ENCODE assay signal across 11 cellular contexts in genomic region chr6:157143885-157144795, GRCh38.
DNase-seq lines count a peak whose midpoint lies in the region; ATAC-seq and TF ChIP-seq lines count a peak whose summit lies in the region.
"Had no signal": no experiment of that assay in that cellular context is flagged by ENCODE, and none has a peak within 500 bp of the region (broad histone marks: within the 10 kb centered on the region; RNA-seq: fewer than 3 reads in every experiment).

No MANE protein-coding gene starts in this region.

- no peak for ATAC-seq in GM21619 (IDR thresholded peaks at IDR 0.05; ENCODE audit: unreplicated experiment)
- no peak for ATAC-seq in stimulated activated naive CD8-positive, alpha-beta T cell treated with anti-CD3 and anti-CD28 coated beads, Interleukin-15, Interleukin-2, amounts not matched to agents 100 U/mL and 50 U/mL, for 24 hours

- no peaks in the 10 kb centered on the region for H3K79me2 ChIP-seq in OCI-LY7 (ENCODE audit: insufficient read depth, low read depth, low read length)

- no peak overlapping the region for H2AFZ ChIP-seq in OCI-LY7 (ENCODE audit: low read length)

- no peak for TF ChIP-seq CTCF in OCI-LY7 (conservative IDR thresholded peaks at IDR 0.05; ENCODE audit: low read length)
- no peak for TF ChIP-seq CTCF in choroid plexus epithelial cell (conservative IDR thresholded peaks at IDR 0.05; ENCODE audit: low read depth, low read length)

- H3K27ac ChIP-seq in OCI-LY7 (ENCODE audit: low read depth, low read length, poor library complexity, severe bottlenecking) (no peak overlapping the region), stomach smooth muscle (ENCODE audit: low read length) (peak overlapping the region; percentile 18)

- H3K9me3 ChIP-seq in OCI-LY7 (ENCODE audit: low read length) (no peaks in the 10 kb centered on the region), stomach smooth muscle (ENCODE audit: control insufficient read depth in 2 of 2, low read length in 2 of 2) (no peaks in the 10 kb centered on the region)

- H3K4me3 ChIP-seq in OCI-LY7 (ENCODE audit: low read depth, low read length, poor library complexity, severe bottlenecking) (no peak overlapping the region), choroid plexus epithelial cell (ENCODE audit: low read depth, low read length) (peak overlapping the region; percentile 27), stomach smooth muscle (ENCODE audit: low read length in 2 of 2) (peak overlapping the region in 1 of 2 donors; percentile 0)

- H3K4me1 ChIP-seq in OCI-LY7 (ENCODE audit: insufficient read depth, low read length, poor library complexity, severe bottlenecking) (no peaks in the 10 kb centered on the region), stomach smooth muscle (ENCODE audit: control insufficient read depth, insufficient read depth, low read length) (peaks cover 38% of the 10 kb centered on the region)

- no peak overlapping the region for H3K9ac ChIP-seq in stomach smooth muscle (ENCODE audit: low read length in 2 of 2)

- DNase-seq in OCI-LY7 (ENCODE audit: low spot score): no peak
- peak; percentile 55 for DNase-seq in choroid plexus epithelial cell (ENCODE audit: low read depth)
- DNase-seq in iris pigment epithelial cell (ENCODE audit: low read depth): peak; percentile 55
- DNase-seq in stimulated activated naive CD8-positive, alpha-beta T cell treated with anti-CD3 and anti-CD28 coated beads, Interleukin-15, Interleukin-2, amounts not matched to agents 100 U/mL and 50 U/mL, for 24 hours: no peak
- DNase-seq in OCI-M1 (lab: John Stamatoyannopoulos, UW): no peak
- no peak for DNase-seq in HT-29 (ENCODE audit: low spot score)
- DNase-seq: activated CD4-positive, CD25-positive, alpha-beta regulatory T cell; NCI-H510A treated with DMSO at 0.1 percent for 48 hours; SHP77 had no signal

- H3K27me3 ChIP-seq in stomach smooth muscle (ENCODE audit: control insufficient read depth in 1 of 2, insufficient read depth in 2 of 2, low read length in 2 of 2): no peaks in the 10 kb centered on the region

- no peaks in the 10 kb centered on the region for H3K9me2 ChIP-seq in OCI-LY7 (ENCODE audit: insufficient read depth, low read length)

- CTCF ChIA-PET in OCI-LY7 (lab: Charles Lee; ENCODE audit: unreplicated experiment): no interaction called here

- intact Hi-C loops in OCI-LY7 (cut with micrococcal nuclease; ENCODE audit: unreplicated experiment): no loop called here

- BruUV-seq in OCI-LY7 (replicated peaks; lab: Mats Ljungman, UMichigan): TSS peak; percentile 6

- POLR2A ChIA-PET in OCI-LY7 (lab: Charles Lee): interaction anchor here (0.7 kb wide), 1 partner anchor 27 kb away, joined by 3 read pairs; no protein-coding TSS in a partner anchor

- H4K20me1 ChIP-seq in OCI-LY7 (ENCODE audit: insufficient read depth, low read length): no peaks in the 10 kb centered on the region

- no peak overlapping the region for H3K4me2 ChIP-seq in OCI-LY7 (ENCODE audit: low read length)

- H3K36me3 ChIP-seq in OCI-LY7 (ENCODE audit: insufficient read depth, low read length) (peaks cover 22% of the 10 kb centered on the region; the same call in 1 of the 2 replicates), stomach smooth muscle (ENCODE audit: control insufficient read depth in 2 of 2, insufficient read depth in 2 of 2, low read length in 2 of 2) (peaks cover 9 to 11% of the 10 kb centered on the region in 2 donors)

Comparison
In these comparisons a context has a peak if more than half of its experiments do, and no peak if none do; other contexts are left out.
1. DNase-seq: peak in choroid plexus epithelial cell (single experiment) and iris pigment epithelial cell (single experiment); none in OCI-LY7 (single experiment), stimulated activated naive CD8-positive, alpha-beta T cell treated with anti-CD3 and anti-CD28 coated beads, Interleukin-15, Interleukin-2, amounts not matched to agents 100 U/mL and 50 U/mL, for 24 hours (single experiment), OCI-M1 (single experiment) and HT-29 (single experiment).